ENCODE assay signal across 12 cellular contexts in the genomic region with DNA sequence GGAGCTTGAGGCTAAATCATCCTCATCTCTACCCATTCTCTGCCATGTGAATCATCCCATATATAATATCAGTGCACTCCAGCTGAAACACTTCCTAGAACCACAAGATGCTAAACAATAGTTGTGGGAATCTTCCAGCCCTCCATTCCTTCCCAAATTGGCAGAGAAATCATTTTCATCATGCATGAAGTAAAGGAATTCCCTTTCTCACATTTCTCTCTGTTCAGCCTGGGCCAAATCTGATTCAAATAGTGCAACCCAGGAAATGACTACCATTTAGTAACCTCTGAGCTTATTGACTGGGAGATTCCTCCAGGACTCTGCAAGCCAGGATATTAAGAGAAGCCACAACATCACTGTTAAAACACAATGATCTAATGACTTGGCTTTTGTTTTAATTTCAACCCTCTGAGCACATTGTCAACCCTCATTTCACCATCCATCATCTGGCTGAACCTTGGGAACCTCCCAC.
DNase-seq lines count a peak whose midpoint lies in the region; ATAC-seq, FAIRE-seq and TF ChIP-seq lines count a peak whose summit lies in the region.
"Had no signal": no experiment of that assay in that cellular context is flagged by ENCODE, and none has a peak within 500 bp of the region (broad histone marks: within the 10 kb centered on the region; RNA-seq: fewer than 3 reads in every experiment).

No MANE protein-coding gene starts in this region.

- no peak for TF ChIP-seq EP300 in transverse colon (IDR thresholded peaks at IDR 0.05; ENCODE audit: low read depth)

- H3K9me3 Mint-ChIP-seq in astrocyte (ENCODE audit: unreplicated experiment) (no peaks in the 10 kb centered on the region), chondrocyte (ENCODE audit: low read depth) (peaks cover 4% of the 10 kb centered on the region)

- H3K9me3 ChIP-seq in astrocyte (ENCODE audit: insufficient read depth, low read depth, low read length): no peaks in the 10 kb centered on the region
- H3K9me3 ChIP-seq in right cardiac atrium (ENCODE audit: control insufficient read depth, low read length): no peaks in the 10 kb centered on the region
- H3K9me3 ChIP-seq in transverse colon: no peaks in the 10 kb centered on the region
- H3K9me3 ChIP-seq: right lobe of liver had no signal

- H3K4me1 ChIP-seq in astrocyte (ENCODE audit: insufficient read depth, low read length) (peaks cover 16% of the 10 kb centered on the region), right cardiac atrium (ENCODE audit: control insufficient read depth, insufficient read depth, low read length) (peaks cover 7% of the 10 kb centered on the region), transverse colon (no peaks in the 10 kb centered on the region)
- H3K4me1 ChIP-seq: right lobe of liver had no signal

- ATAC-seq in right cardiac atrium (peak; percentile 34 to 40), GM18519 (IDR thresholded peaks at IDR 0.05; ENCODE audit: low FRiP score, unreplicated experiment) (no peak)

- intact Hi-C loops in right cardiac atrium (cut with DNase I) (no loop called here), transverse colon (cut with DNase I; ENCODE audit: low total_unique reads) (no loop called here)

- peak overlapping the region; percentile 31 for H3K9ac ChIP-seq in astrocyte (ENCODE audit: low read length)

- no peak for TF ChIP-seq POLR2A in transverse colon (IDR thresholded peaks at IDR 0.05)

- in situ Hi-C loops in transverse colon (cut with MboI; ENCODE audit: low pct_ligation_motif_present in 1 of 4, low pct_unique_long_range_greater_than_20kb in 1 of 4, low sequenced_read_pairs in 3 of 4): no loop called here

- H4K20me1 ChIP-seq in astrocyte (ENCODE audit: insufficient read depth, low read length): peaks cover 3% of the 10 kb centered on the region

- no peaks in the 10 kb centered on the region for H3K79me2 ChIP-seq in astrocyte (ENCODE audit: insufficient read depth, low read length)

- H3K27ac ChIP-seq in astrocyte (ENCODE audit: low read depth, low read length) (peak overlapping the region; percentile 64), right cardiac atrium (ENCODE audit: low read length) (no peak overlapping the region), transverse colon (no peak overlapping the region)
- H3K27ac ChIP-seq: right lobe of liver had no signal

- H3K36me3 ChIP-seq in astrocyte (ENCODE audit: insufficient read depth, low read length): peaks cover 9% of the 10 kb centered on the region
- H3K36me3 ChIP-seq in transverse colon: peaks cover 0 to 9% (median 4%) of the 10 kb centered on the region in 4 donors

- H3K4me3 Mint-ChIP-seq in astrocyte (ENCODE audit: unreplicated experiment) (no peak overlapping the region), chondrocyte (ENCODE audit: unreplicated experiment) (no peak overlapping the region)

- TF ChIP-seq CTCF in astrocyte (IDR thresholded peaks at IDR 0.05; ENCODE audit: insufficient read depth, low read depth, low read length) (no peak), GM20000 (IDR thresholded peaks at IDR 0.05; ENCODE audit: extremely low read depth, missing control alignments) (no peak), transverse colon (IDR thresholded peaks at IDR 0.05) (no peak), chondrocyte (IDR thresholded peaks at IDR 0.05) (no peak)

- H3K27ac Mint-ChIP-seq in astrocyte (ENCODE audit: unreplicated experiment): peak overlapping the region; percentile 18
- no peak overlapping the region for H3K27ac Mint-ChIP-seq in chondrocyte (ENCODE audit: unreplicated experiment)

- no peak overlapping the region for H3K4me3 ChIP-seq in astrocyte (ENCODE audit: insufficient read depth, low read depth, low read length)
- H3K4me3 ChIP-seq in right cardiac atrium (ENCODE audit: low read length): no peak overlapping the region
- no peak overlapping the region for H3K4me3 ChIP-seq in transverse colon
- H3K4me3 ChIP-seq: right lobe of liver had no signal

- H3K27me3 ChIP-seq in astrocyte (ENCODE audit: insufficient read depth, low read length) (no peaks in the 10 kb centered on the region), right cardiac atrium (ENCODE audit: control insufficient read depth, insufficient read depth) (no peaks in the 10 kb centered on the region), transverse colon (no peaks in the 10 kb centered on the region)
- H3K27me3 ChIP-seq: right lobe of liver had no signal

- H3K36me3 Mint-ChIP-seq in astrocyte (ENCODE audit: low read depth, unreplicated experiment): peaks cover 10% of the 10 kb centered on the region
- peaks cover 13% of the 10 kb centered on the region for H3K36me3 Mint-ChIP-seq in chondrocyte (ENCODE audit: low read depth)

- H2AFZ ChIP-seq in astrocyte (ENCODE audit: low read depth, low read length): no peak overlapping the region

- H3K4me1 Mint-ChIP-seq in astrocyte (ENCODE audit: low read depth, unreplicated experiment) (peaks cover 13% of the 10 kb centered on the region), chondrocyte (ENCODE audit: low read depth) (peaks cover 17% of the 10 kb centered on the region)

- H3K4me2 ChIP-seq in astrocyte (ENCODE audit: low read length): peak overlapping the region; percentile 30

- FAIRE-seq in astrocyte (lab: Jason Lieb, UNC): peak; percentile 93
- FAIRE-seq: TTC549 had no signal

- peak; percentile 43 for DNase-seq in A172 (ENCODE audit: low spot score)
- peak; percentile 98 for DNase-seq in GM04504 (ENCODE audit: low read depth)
- peak; percentile 99 for DNase-seq in astrocyte (ENCODE audit: low read depth)
- DNase-seq in right cardiac atrium: no peak
- DNase-seq in GM20000 (ENCODE audit: low spot score): no peak
- DNase-seq in transverse colon: no peak
- DNase-seq in chondrocyte (ENCODE audit: low spot score): no peak
- DNase-seq: effector CD8-positive, alpha-beta T cell; NCI-H187 treated with DMSO at 0.1 percent for 48 hours; right lobe of liver had no signal

- H3K27me3 Mint-ChIP-seq in astrocyte (ENCODE audit: low read depth, unreplicated experiment) (no peaks in the 10 kb centered on the region), chondrocyte (ENCODE audit: low read depth) (no peaks in the 10 kb centered on the region)

Comparison
In these comparisons a context has a peak if more than half of its experiments do, and no peak if none do; other contexts are left out.
1. DNase-seq: peak in A172 (single experiment), GM04504 (single experiment) and astrocyte (single experiment); none in right cardiac atrium (0 of 3), GM20000 (single experiment), transverse colon (single experiment) and chondrocyte (single experiment).